In the genomic region with DNA sequence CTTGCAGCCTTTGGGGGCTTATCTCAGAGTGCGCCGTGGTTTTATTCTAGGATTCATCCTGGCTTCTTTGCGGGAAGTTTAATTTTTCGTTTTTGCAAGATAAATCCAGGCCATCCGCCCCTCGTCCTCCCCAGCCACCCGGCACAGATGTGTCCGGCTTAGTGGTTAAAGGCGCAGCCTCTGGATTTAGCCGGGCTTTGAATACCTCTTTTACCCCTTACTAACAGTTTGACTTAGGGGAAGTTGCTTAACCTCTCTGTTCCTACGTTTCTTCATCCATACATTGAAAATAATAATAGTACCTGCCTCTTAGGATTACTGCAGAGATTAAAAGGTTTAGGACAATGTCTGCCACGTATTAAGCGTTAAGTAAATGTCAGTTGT, we compare ENCODE assay signal across 8 cellular contexts. TPM values are rescaled to one million over a fixed set of nuclear protein-coding genes. Genes with fewer than 3 reads are reported as not detected.
DNase-seq lines count a peak whose midpoint lies in the region; ATAC-seq and TF ChIP-seq lines count a peak whose summit lies in the region.

No MANE protein-coding gene starts in this region.

- CTCF ChIA-PET in naive thymus-derived CD4-positive, alpha-beta T cell (lab: Charles Lee): no interaction called here

- H3K4me3 Mint-ChIP-seq in naive thymus-derived CD4-positive, alpha-beta T cell: peak overlapping the region; percentile 88 to 100 (median 96)

- H3K27ac Mint-ChIP-seq in naive thymus-derived CD4-positive, alpha-beta T cell: peak overlapping the region in 7 of 9 donors; percentile 42 to 98 (median 63)

- peak; percentile 24 for DNase-seq in AG10803 (ENCODE audit: low read depth)
- peak; percentile 46 for DNase-seq in GM12865 (ENCODE audit: low read depth)
- peak; percentile 80 for DNase-seq in SKM-1 treated with dmso at 0.1 percent for 144 hours (lab: John Stamatoyannopoulos, UW; ENCODE audit: unreplicated experiment)
- no peak for DNase-seq in epithelial cell of prostate (ENCODE audit: low read depth, low spot score)
- DNase-seq in naive thymus-derived CD4-positive, alpha-beta T cell: peak in 2 of 9 donors; percentile 1 to 4
- no peak for DNase-seq in NCI-H1436 (lab: John Stamatoyannopoulos, UW)

- ATAC-seq in HG03354 (IDR thresholded peaks at IDR 0.05; ENCODE audit: poor library complexity, severe bottlenecking, unreplicated experiment) (peak; percentile 21), HG03457 (IDR thresholded peaks at IDR 0.05; ENCODE audit: unreplicated experiment) (no peak)
- no peak for ATAC-seq in naive thymus-derived CD4-positive, alpha-beta T cell

- peaks cover 0 to 5% (median 0%) of the 10 kb centered on the region in 5 donors for H3K27me3 Mint-ChIP-seq in naive thymus-derived CD4-positive, alpha-beta T cell

- intact Hi-C loops in naive thymus-derived CD4-positive, alpha-beta T cell (cut with micrococcal nuclease): loop anchor here (2.0 to 5.0 kb wide), 8 partner anchors 229 to 1292 kb away; partner anchors contain the start of genes TNFSF10 (in 1 of the 2) and TNIK (in 1 of the 2)

- H3K4me3 ChIP-seq in AG10803 (ENCODE audit: low read length): peak overlapping the region; percentile 90
- H3K4me3 ChIP-seq in GM12865 (ENCODE audit: low read depth, low read length): peak overlapping the region; percentile 93
- H3K4me3 ChIP-seq in naive thymus-derived CD4-positive, alpha-beta T cell (ENCODE audit: low read length): peak overlapping the region; percentile 88

- no peak for TF ChIP-seq CTCF in AG10803 (conservative IDR thresholded peaks at IDR 0.05; ENCODE audit: low read length)
- TF ChIP-seq CTCF in GM12865 (IDR thresholded peaks at IDR 0.05; ENCODE audit: insufficient read depth, low read depth, low read length, missing control alignments): no peak

- H3K27ac ChIP-seq in epithelial cell of prostate: peak overlapping the region; percentile 96
- peak overlapping the region; percentile 63 for H3K27ac ChIP-seq in naive thymus-derived CD4-positive, alpha-beta T cell (ENCODE audit: low read depth, low read length)

- H3K9me3 Mint-ChIP-seq in naive thymus-derived CD4-positive, alpha-beta T cell: peaks cover 0 to 4% (median 0%) of the 10 kb centered on the region in 11 donors

- H3K9me3 ChIP-seq in naive thymus-derived CD4-positive, alpha-beta T cell (ENCODE audit: control insufficient read depth in 2 of 3, low read length in 3 of 3): no peaks in the 10 kb centered on the region

- POLR2A ChIA-PET in naive thymus-derived CD4-positive, alpha-beta T cell (lab: Charles Lee): no interaction called here

- H3K36me3 Mint-ChIP-seq in naive thymus-derived CD4-positive, alpha-beta T cell: peaks cover 0 to 17% (median 0%) of the 10 kb centered on the region in 5 donors

- peaks cover 6 to 50% (median 15%) of the 10 kb centered on the region in 7 donors for H3K4me1 Mint-ChIP-seq in naive thymus-derived CD4-positive, alpha-beta T cell

- H3K4me1 ChIP-seq in naive thymus-derived CD4-positive, alpha-beta T cell (ENCODE audit: control insufficient read depth in 2 of 2, insufficient read depth in 2 of 2, low read length in 2 of 2): peaks cover 5% of the 10 kb centered on the region in 2 donors

- no peaks in the 10 kb centered on the region for H3K27me3 ChIP-seq in naive thymus-derived CD4-positive, alpha-beta T cell (ENCODE audit: control insufficient read depth in 2 of 2, insufficient read depth in 2 of 2, low read length in 2 of 2)

- H3K36me3 ChIP-seq in naive thymus-derived CD4-positive, alpha-beta T cell (ENCODE audit: control insufficient read depth in 2 of 3, insufficient read depth in 3 of 3, low read length in 3 of 3): peaks cover 0 to 3% (median 0%) of the 10 kb centered on the region in 3 experiments

RNA-seq across cellular contexts. Expression of gene ECT2, which starts 0.7 kb away (rescaled TPM):
- 10 to 100 TPM in 1 of 5 experiments, 1 to 10 TPM in 4; 1.3 to 41.2 (median 2.1) TPM for total RNA-seq in naive thymus-derived CD4-positive, alpha-beta T cell
- polyA plus RNA-seq in naive thymus-derived CD4-positive, alpha-beta T cell: 1 to 10 TPM; 1.3 to 1.6 TPM

RNA-seq across cellular contexts. Expression of gene NCEH1, which starts 40.3 kb away (rescaled TPM):
- total RNA-seq in naive thymus-derived CD4-positive, alpha-beta T cell: 1 to 10 TPM; 3.2 to 8.9 (median 4.8) TPM
- polyA plus RNA-seq in naive thymus-derived CD4-positive, alpha-beta T cell: 1 to 10 TPM; 1.2 to 2.9 TPM

Comparison
In these comparisons a context has a peak if more than half of its experiments do, and no peak if none do; other contexts are left out.
1. DNase-seq: peak in AG10803 (single experiment), GM12865 (single experiment) and SKM-1 treated with dmso at 0.1 percent for 144 hours (single experiment); none in epithelial cell of prostate (single experiment) and NCI-H1436 (single experiment).
2. Peak in every context shown above with its lines, with median percentiles within 50 percentile points of each other: H3K4me3 ChIP-seq.